In the genomic region with DNA sequence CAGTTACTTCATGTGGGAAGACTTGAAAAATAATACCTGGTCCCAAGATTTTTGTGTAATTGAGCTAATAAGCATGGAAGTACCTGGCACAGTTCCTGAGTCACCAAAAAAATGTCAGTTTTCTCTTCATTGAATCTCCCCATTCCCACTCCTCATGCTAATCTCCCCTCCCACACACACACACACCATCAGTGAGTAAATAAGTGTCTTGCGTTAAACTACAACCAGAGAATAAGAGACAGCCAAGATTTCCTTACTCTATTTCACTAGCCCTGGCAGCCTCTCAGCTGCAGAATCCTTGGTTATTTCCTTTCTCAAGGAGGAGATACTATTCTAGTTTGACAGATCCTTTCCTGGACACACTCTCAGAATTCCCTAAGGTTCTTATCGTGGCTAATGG, we compare ENCODE assay signal across 7 cellular contexts. TPM values are rescaled to one million over a fixed set of nuclear protein-coding genes. Genes with fewer than 3 reads are reported as not detected.
DNase-seq lines count a peak whose midpoint lies in the region; ATAC-seq and TF ChIP-seq lines count a peak whose summit lies in the region.
"Not testable (repeated sequence)": the region's sequence is repeated elsewhere in the genome, so short reads cannot be mapped to it uniquely, and the experiment has no call there.

No MANE protein-coding gene starts in this region.

- ATAC-seq in Right ventricle myocardium inferior: not testable (repeated sequence)

- not testable (repeated sequence) for H3K4me3 Mint-ChIP-seq in activated T-helper 2 cell treated with anti-CD3 and anti-CD28 coated beads, Interferon-gamma antibody, Interleukin-2, Interleukin-4, amounts not matched to agents 10 μg/mL and 5 μg/mL and 100 μg/mL, durations not matched to agents 14 hours and 24 hours and 36 hours (ENCODE audit: low read depth)

- intact Hi-C loops in activated T-helper 2 cell treated with anti-CD3 and anti-CD28 coated beads, Interferon-gamma antibody, Interleukin-2, Interleukin-4, amounts not matched to agents 10 μg/mL and 5 μg/mL and 100 μg/mL, durations not matched to agents 14 hours and 24 hours and 36 hours (cut with micrococcal nuclease); Right ventricle myocardium inferior (cut with DNase I): not testable (repeated sequence)

- H3K4me1 Mint-ChIP-seq in activated T-helper 2 cell treated with anti-CD3 and anti-CD28 coated beads, Interferon-gamma antibody, Interleukin-2, Interleukin-4, amounts not matched to agents 10 μg/mL and 5 μg/mL and 100 μg/mL, durations not matched to agents 14 hours and 24 hours and 36 hours (ENCODE audit: low read depth): not testable (repeated sequence)

- H3K4me3 ChIP-seq in AG10803 (ENCODE audit: low read length); choroid plexus epithelial cell (ENCODE audit: low read depth, low read length): not testable (repeated sequence)

- H3K36me3 Mint-ChIP-seq in activated T-helper 2 cell treated with anti-CD3 and anti-CD28 coated beads, Interferon-gamma antibody, Interleukin-2, Interleukin-4, amounts not matched to agents 10 μg/mL and 5 μg/mL and 100 μg/mL, durations not matched to agents 14 hours and 24 hours and 36 hours (ENCODE audit: low read depth): not testable (repeated sequence)

- not testable (repeated sequence) for H3K9me3 Mint-ChIP-seq in activated T-helper 2 cell treated with anti-CD3 and anti-CD28 coated beads, Interferon-gamma antibody, Interleukin-2, Interleukin-4, amounts not matched to agents 10 μg/mL and 5 μg/mL and 100 μg/mL, durations not matched to agents 14 hours and 24 hours and 36 hours

- TF ChIP-seq CTCF in AG10803 (conservative IDR thresholded peaks at IDR 0.05; ENCODE audit: low read length); choroid plexus epithelial cell (conservative IDR thresholded peaks at IDR 0.05; ENCODE audit: low read depth, low read length): not testable (repeated sequence)

- H3K27me3 Mint-ChIP-seq in activated T-helper 2 cell treated with anti-CD3 and anti-CD28 coated beads, Interferon-gamma antibody, Interleukin-2, Interleukin-4, amounts not matched to agents 10 μg/mL and 5 μg/mL and 100 μg/mL, durations not matched to agents 14 hours and 24 hours and 36 hours (ENCODE audit: low read depth): not testable (repeated sequence)

- DNase-seq in AG10803 (ENCODE audit: low read depth): peak; percentile 2
- peak; percentile 1 for DNase-seq in LHCN-M2 (ENCODE audit: low read depth)
- not testable (repeated sequence) for DNase-seq in activated T-helper 2 cell treated with anti-CD3 and anti-CD28 coated beads, Interferon-gamma antibody, Interleukin-2, Interleukin-4, amounts not matched to agents 10 μg/mL and 5 μg/mL and 100 μg/mL, durations not matched to agents 14 hours and 24 hours and 36 hours (ENCODE audit: low spot score)
- peak; percentile 3 for DNase-seq in choroid plexus epithelial cell (ENCODE audit: low read depth)
- peak; percentile 22 for DNase-seq in Right ventricle myocardium inferior (ENCODE audit: missing footprints)
- peak; percentile 0 for DNase-seq in left kidney (ENCODE audit: low read depth, low spot score)
- peak; percentile 0 for DNase-seq in retina

- H3K27ac Mint-ChIP-seq in activated T-helper 2 cell treated with anti-CD3 and anti-CD28 coated beads, Interferon-gamma antibody, Interleukin-2, Interleukin-4, amounts not matched to agents 10 μg/mL and 5 μg/mL and 100 μg/mL, durations not matched to agents 14 hours and 24 hours and 36 hours: peak overlapping the region; percentile 26

RNA-seq across cellular contexts. Expression of a gene that starts 9.5 kb away (rescaled TPM):
- total RNA-seq in LHCN-M2 (2014; rRNA removed): 23.4 and 23.9 TPM in 2 replicates
- 15.3 TPM for polyA plus RNA-seq in LHCN-M2 (2012)
- 24.5 and 29.8 TPM in 2 replicates for total RNA-seq in activated T-helper 2 cell treated with anti-CD3 and anti-CD28 coated beads, Interferon-gamma antibody, Interleukin-2, Interleukin-4, amounts not matched to agents 10 μg/mL and 5 μg/mL and 100 μg/mL, durations not matched to agents 14 hours and 24 hours and 36 hours
- 6.3 TPM for total RNA-seq in Right ventricle myocardium inferior
